9 cellular contexts compared by ENCODE assay signal in genomic region chr3:147410518-147411234, GRCh38. TPM values are rescaled to one million over a fixed set of nuclear protein-coding genes. Genes with fewer than 3 reads are reported as not detected.
DNase-seq lines count a peak whose midpoint lies in the region; ATAC-seq, FAIRE-seq and TF ChIP-seq lines count a peak whose summit lies in the region.
"Had no signal": no experiment of that assay in that cellular context is flagged by ENCODE, and none has a peak within 500 bp of the region (broad histone marks: within the 10 kb centered on the region; RNA-seq: fewer than 3 reads in every experiment).

No MANE protein-coding gene starts in this region.

- H3K4me1 ChIP-seq in kidney (ENCODE audit: control insufficient read depth in 1 of 2, insufficient read depth in 1 of 2, low read depth in 1 of 2, low read length in 2 of 2): peaks cover 0 to 8% of the 10 kb centered on the region in 2 donors

- peaks cover 13% of the 10 kb centered on the region for H3K36me3 Mint-ChIP-seq in activated naive CD4-positive, alpha-beta T cell treated with anti-CD3 and anti-CD28 coated beads, Interleukin-2, amount 50 U/mL, for 24 hours
- H3K36me3 Mint-ChIP-seq in activated naive CD4-positive, alpha-beta T cell treated with anti-CD3 and anti-CD28 coated beads, Interleukin-2, amount 50 U/mL, for 72 hours: peaks cover 47 to 55% of the 10 kb centered on the region in 2 donors
- H3K36me3 Mint-ChIP-seq in activated naive CD8-positive, alpha-beta T cell: peaks cover 8% of the 10 kb centered on the region
- peaks cover 34% of the 10 kb centered on the region for H3K36me3 Mint-ChIP-seq in type B pancreatic cell

- H3K27ac ChIP-seq in kidney (ENCODE audit: low read depth in 2 of 2, low read length in 2 of 2): no peak overlapping the region

- H3K9me3 Mint-ChIP-seq in activated naive CD4-positive, alpha-beta T cell treated with anti-CD3 and anti-CD28 coated beads, Interleukin-2, amount 50 U/mL, for 24 hours: peaks cover 21% of the 10 kb centered on the region
- H3K9me3 Mint-ChIP-seq in activated naive CD4-positive, alpha-beta T cell treated with anti-CD3 and anti-CD28 coated beads, Interleukin-2, amount 50 U/mL, for 72 hours: peaks cover 9 to 14% of the 10 kb centered on the region in 2 donors
- peaks cover 4% of the 10 kb centered on the region for H3K9me3 Mint-ChIP-seq in activated naive CD8-positive, alpha-beta T cell (ENCODE audit: low read depth)
- no peaks in the 10 kb centered on the region for H3K9me3 Mint-ChIP-seq in type B pancreatic cell

- TF ChIP-seq CTCF in kidney (IDR thresholded peaks at IDR 0.05; ENCODE audit: borderline replicate concordance, extremely low read depth, insufficient read depth) (no peak), type B pancreatic cell (conservative IDR thresholded peaks at IDR 0.05) (no peak)

- no peaks in the 10 kb centered on the region for H3K36me3 ChIP-seq in kidney (ENCODE audit: control insufficient read depth in 1 of 2, insufficient read depth in 2 of 2, low read length in 2 of 2)

- ATAC-seq in activated naive CD4-positive, alpha-beta T cell treated with anti-CD3 and anti-CD28 coated beads, Interleukin-2, amount 50 U/mL, for 72 hours: no peak
- ATAC-seq in HG02938 (IDR thresholded peaks at IDR 0.05; ENCODE audit: unreplicated experiment) (no peak), GM19397 (IDR thresholded peaks at IDR 0.05; ENCODE audit: unreplicated experiment) (no peak)

- peaks cover 29% of the 10 kb centered on the region for H3K4me1 Mint-ChIP-seq in activated naive CD4-positive, alpha-beta T cell treated with anti-CD3 and anti-CD28 coated beads, Interleukin-2, amount 50 U/mL, for 24 hours
- H3K4me1 Mint-ChIP-seq in activated naive CD8-positive, alpha-beta T cell (ENCODE audit: low read depth): peaks cover 47% of the 10 kb centered on the region
- peaks cover 17% of the 10 kb centered on the region for H3K4me1 Mint-ChIP-seq in type B pancreatic cell (ENCODE audit: unreplicated experiment)

- H3K4me3 ChIP-seq in kidney (ENCODE audit: low read length in 2 of 2): peak overlapping the region in 1 of 2 donors; percentile 39

- H3K9ac ChIP-seq in kidney (ENCODE audit: low read length in 2 of 2): no peak overlapping the region

- no peak for DNase-seq in activated naive CD4-positive, alpha-beta T cell treated with anti-CD3 and anti-CD28 coated beads, Interleukin-2, amount 50 U/mL, for 72 hours (ENCODE audit: low spot score in 2 of 2)
- DNase-seq in kidney (peak; percentile 64), type B pancreatic cell (ENCODE audit: extremely low spot score, unreplicated experiment) (no peak), hypothalamus (lab: John Stamatoyannopoulos, UW) (no peak)
- DNase-seq: NCI-H226 had no signal

- H3K27me3 Mint-ChIP-seq in activated naive CD4-positive, alpha-beta T cell treated with anti-CD3 and anti-CD28 coated beads, Interleukin-2, amount 50 U/mL, for 24 hours: peaks cover 69% of the 10 kb centered on the region
- H3K27me3 Mint-ChIP-seq in activated naive CD8-positive, alpha-beta T cell: peaks cover 62% of the 10 kb centered on the region
- peaks cover 92% of the 10 kb centered on the region for H3K27me3 Mint-ChIP-seq in type B pancreatic cell

- no peak overlapping the region for H3K27ac Mint-ChIP-seq in activated naive CD4-positive, alpha-beta T cell treated with anti-CD3 and anti-CD28 coated beads, Interleukin-2, amount 50 U/mL, for 24 hours
- H3K27ac Mint-ChIP-seq in activated naive CD4-positive, alpha-beta T cell treated with anti-CD3 and anti-CD28 coated beads, Interleukin-2, amount 50 U/mL, for 72 hours: peak overlapping the region in 1 of 2 donors; percentile 94
- no peak overlapping the region for H3K27ac Mint-ChIP-seq in activated naive CD8-positive, alpha-beta T cell
- H3K27ac Mint-ChIP-seq in type B pancreatic cell: peak overlapping the region; percentile 58

- H3K9me3 ChIP-seq in kidney (ENCODE audit: control insufficient read depth in 1 of 2, low read length in 2 of 2): no peaks in the 10 kb centered on the region

- intact Hi-C loops in kidney (cut with DNase I): no loop called here

- H3K4me3 Mint-ChIP-seq in activated naive CD4-positive, alpha-beta T cell treated with anti-CD3 and anti-CD28 coated beads, Interleukin-2, amount 50 U/mL, for 24 hours: peak overlapping the region; percentile 57
- peak overlapping the region; percentile 70 for H3K4me3 Mint-ChIP-seq in activated naive CD8-positive, alpha-beta T cell
- peak overlapping the region; percentile 87 for H3K4me3 Mint-ChIP-seq in type B pancreatic cell

- FAIRE-seq in kidney (lab: Jason Lieb, UNC): no peak

RNA-seq across cellular contexts. Expression of gene ZIC1, which starts 1.5 kb away (rescaled TPM):
- total RNA-seq in activated naive CD4-positive, alpha-beta T cell treated with anti-CD3 and anti-CD28 coated beads, Interleukin-2, amount 50 U/mL, for 72 hours: not detected
- not detected for total RNA-seq in kidney
- polyA plus RNA-seq in kidney (ENCODE audit: insufficient read depth, low read depth, low replicate concordance): not detected
- 184 TPM in 1 of 2 replicates, not detected in the other for total RNA-seq in type B pancreatic cell (ENCODE audit: low replicate concordance)

RNA-seq across cellular contexts. Expression of gene ZIC4, which starts 4.3 kb away (rescaled TPM):
- not detected for total RNA-seq in activated naive CD4-positive, alpha-beta T cell treated with anti-CD3 and anti-CD28 coated beads, Interleukin-2, amount 50 U/mL, for 72 hours
- total RNA-seq in kidney (not detected), type B pancreatic cell (ENCODE audit: low replicate concordance) (40.2 TPM in 1 of 2 replicates, not detected in the other)
- polyA plus RNA-seq in kidney (ENCODE audit: insufficient read depth, low read depth, low replicate concordance): not detected
